ENCODE assay signal across 14 cellular contexts in genomic region chrX:7115557-7115956, GRCh38. TPM values are rescaled to one million over a fixed set of nuclear protein-coding genes. Genes with fewer than 3 reads are reported as not detected.
A peak's percentile ranks its signal among the peaks of the same experiment; 100 is the strongest.
DNase-seq lines count a peak whose midpoint lies in the region; ATAC-seq and TF ChIP-seq lines count a peak whose summit lies in the region.
"Had no signal": no experiment of that assay in that cellular context is flagged by ENCODE, and none has a peak within 500 bp of the region (broad histone marks: within the 10 kb centered on the region; RNA-seq: fewer than 3 reads in every experiment).

No MANE protein-coding gene starts in this region.

- H3K9me3 Mint-ChIP-seq in endothelial cell (ENCODE audit: unreplicated experiment): no peaks in the 10 kb centered on the region
- H3K9me3 Mint-ChIP-seq: dendritic cell treated with granulocyte-macrophage colony-stimulating factor and Interleukin-4, amounts not matched to agents 40 ng/mL and 50 ng/mL, for 4 days had no signal

- TF ChIP-seq CTCF in OCI-LY1 (IDR thresholded peaks at IDR 0.05; ENCODE audit: low read length): no peak
- TF ChIP-seq CTCF in omental fat pad (IDR thresholded peaks at IDR 0.05): no peak
- TF ChIP-seq CTCF in endothelial cell (IDR thresholded peaks at IDR 0.05; ENCODE audit: unreplicated experiment): no peak

- DNase-seq in DMS 273 (lab: John Stamatoyannopoulos, UW; ENCODE audit: unreplicated experiment) (peak; percentile 17), DMS 273 treated with DMSO at 0.1 percent for 48 hours (lab: John Stamatoyannopoulos, UW) (no peak), NCI-H2029 (lab: John Stamatoyannopoulos, UW) (no peak), omental fat pad (ENCODE audit: low spot score) (no peak), endothelial cell (ENCODE audit: low spot score) (no peak)
- no peak for DNase-seq in stimulated activated CD4-positive, alpha-beta T cell treated with anti-CD3 and anti-CD28 coated beads, Interleukin-1b, Interleukin-23, amount 100 ng/mL, for 48 hours
- DNase-seq: activated T-cell treated with anti-CD3 and anti-CD28 coated beads, Interleukin-2, amount 50 U/mL, for 1 hour; left lung had no signal

- no peaks in the 10 kb centered on the region for H3K27me3 ChIP-seq in OCI-LY1 (ENCODE audit: insufficient read depth, low read length)
- H3K27me3 ChIP-seq: left lung had no signal

- ATAC-seq in HG02970 (IDR thresholded peaks at IDR 0.05; ENCODE audit: low FRiP score, unreplicated experiment) (peak; percentile 57), omental fat pad (ENCODE audit: low FRiP score) (no peak)
- ATAC-seq: left lung, SK-N-SH treated with all-trans-retinoic acid at 6 μM for 48 hours had no signal

- no peak overlapping the region for H2AFZ ChIP-seq in OCI-LY1 (ENCODE audit: low read length)

- no peaks in the 10 kb centered on the region for H3K9me2 ChIP-seq in OCI-LY1 (ENCODE audit: low read depth, low read length)

- H4K20me1 ChIP-seq in OCI-LY1 (ENCODE audit: insufficient read depth, low read length): no peaks in the 10 kb centered on the region

- peaks cover 91% of the 10 kb centered on the region for H3K4me1 ChIP-seq in OCI-LY1 (ENCODE audit: insufficient read depth, low read length, severe bottlenecking)

- peaks cover 4% of the 10 kb centered on the region for H3K36me3 Mint-ChIP-seq in endothelial cell (ENCODE audit: low read depth, unreplicated experiment)

- H3K27ac ChIP-seq in OCI-LY1 (ENCODE audit: low read depth, low read length, poor library complexity, severe bottlenecking): peak overlapping the region; percentile 100
- H3K27ac ChIP-seq: 22Rv1, left lung had no signal

- H3F3A ChIP-seq in OCI-LY1 (ENCODE audit: insufficient read depth, low read length): peaks cover 5% of the 10 kb centered on the region; the same call in 1 of the 2 replicates

- H3K36me3 ChIP-seq in OCI-LY1 (ENCODE audit: insufficient read depth, low read length): peaks cover 13% of the 10 kb centered on the region
- H3K36me3 ChIP-seq: left lung had no signal

- no peak overlapping the region for H3K4me3 Mint-ChIP-seq in endothelial cell (ENCODE audit: unreplicated experiment)
- H3K4me3 Mint-ChIP-seq: dendritic cell treated with granulocyte-macrophage colony-stimulating factor and Interleukin-4, amounts not matched to agents 40 ng/mL and 50 ng/mL, for 4 days had no signal

- H3K79me2 ChIP-seq in OCI-LY1 (ENCODE audit: insufficient read depth, low read length): peaks cover 36% of the 10 kb centered on the region

- H3K9me3 ChIP-seq in OCI-LY1 (ENCODE audit: low read length): no peaks in the 10 kb centered on the region
- H3K9me3 ChIP-seq: left lung had no signal

- no peaks in the 10 kb centered on the region for H3K27me3 Mint-ChIP-seq in endothelial cell (ENCODE audit: unreplicated experiment)
- H3K27me3 Mint-ChIP-seq: dendritic cell treated with granulocyte-macrophage colony-stimulating factor and Interleukin-4, amounts not matched to agents 40 ng/mL and 50 ng/mL, for 4 days had no signal

- peaks cover 21% of the 10 kb centered on the region for H3K4me1 Mint-ChIP-seq in endothelial cell (ENCODE audit: unreplicated experiment)

- H3K9ac ChIP-seq in OCI-LY1 (ENCODE audit: low read length): peak overlapping the region; percentile 54; the same call in 1 of the 2 replicates

- no peak overlapping the region for H3K27ac Mint-ChIP-seq in endothelial cell (ENCODE audit: unreplicated experiment)
- H3K27ac Mint-ChIP-seq: dendritic cell treated with granulocyte-macrophage colony-stimulating factor and Interleukin-4, amounts not matched to agents 40 ng/mL and 50 ng/mL, for 4 days had no signal

- peak overlapping the region; percentile 43; the same call in 1 of the 2 replicates for H3K4me2 ChIP-seq in OCI-LY1 (ENCODE audit: low read length)
- H3K4me2 ChIP-seq: smooth muscle cell had no signal

- no peak overlapping the region for H3K4me3 ChIP-seq in OCI-LY1 (ENCODE audit: low read depth, low read length, poor library complexity, severe bottlenecking)
- H3K4me3 ChIP-seq: left lung, smooth muscle cell had no signal

RNA-seq across cellular contexts. Expression of gene STS, which starts 32.0 kb away (rescaled TPM):
- total RNA-seq in omental fat pad: 10 to 100 TPM in 3 of 4 donors, 1 to 10 TPM in 1; 8.6 to 23.9 (median 14.9) TPM
- 7.2 TPM for total RNA-seq in endothelial cell (ENCODE audit: unreplicated experiment)

RNA-seq across cellular contexts. Expression of gene PUDP, which starts 32.4 kb away (rescaled TPM):
- total RNA-seq in omental fat pad (10 to 100 TPM in 3 of 4 donors, 1 to 10 TPM in 1; 5.5 to 15.5 (median 11.9) TPM), endothelial cell (ENCODE audit: unreplicated experiment) (45.0 TPM)
